ENCODE assay signal across 12 cellular contexts in the genomic region with DNA sequence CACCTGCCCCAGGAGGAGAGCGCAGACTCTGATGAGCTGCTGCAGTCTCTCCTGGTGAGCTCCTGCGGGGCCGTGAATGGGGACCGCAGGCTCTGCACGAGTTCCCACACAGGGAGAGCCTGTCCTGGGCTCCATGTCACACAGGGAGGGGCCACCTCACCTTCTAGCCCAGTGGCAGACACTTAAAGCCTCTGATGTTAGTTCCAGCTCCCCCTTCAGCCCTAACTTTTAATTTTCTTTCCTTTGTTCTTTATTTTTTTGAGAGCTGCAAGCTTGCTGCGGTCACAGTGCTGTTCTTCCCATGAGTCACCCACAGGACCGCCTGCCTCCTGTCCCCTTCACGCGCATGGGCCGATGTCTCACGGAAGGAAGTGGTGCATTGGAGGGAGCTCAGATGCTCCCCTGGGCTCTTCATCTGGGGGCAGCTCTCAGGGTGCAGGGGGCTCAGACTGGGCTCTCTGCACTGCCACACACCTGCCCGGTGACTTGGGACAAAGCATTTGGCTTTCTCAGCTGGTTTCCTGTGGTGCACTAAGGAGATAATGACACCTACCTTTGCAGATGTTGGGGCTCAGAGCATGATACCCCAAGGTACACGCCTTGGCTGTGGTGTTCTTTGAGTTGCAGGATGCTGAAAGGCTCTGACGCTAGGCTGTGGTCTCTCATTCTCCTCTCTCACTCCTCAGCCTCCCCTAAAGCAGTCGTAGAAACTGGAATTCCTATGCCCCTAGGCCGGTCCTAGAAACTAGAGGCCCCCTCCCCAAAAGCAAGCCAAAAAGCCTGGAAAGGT. TPM values are rescaled to one million over a fixed set of nuclear protein-coding genes. Genes with fewer than 3 reads are reported as not detected.
A peak's percentile ranks its signal among the peaks of the same experiment; 100 is the strongest.
DNase-seq lines count a peak whose midpoint lies in the region; ATAC-seq and TF ChIP-seq lines count a peak whose summit lies in the region.
"Had no signal": no experiment of that assay in that cellular context is flagged by ENCODE, and none has a peak within 500 bp of the region (broad histone marks: within the 10 kb centered on the region; RNA-seq: fewer than 3 reads in every experiment).

No MANE protein-coding gene starts in this region.

- no peaks in the 10 kb centered on the region for H3K36me3 ChIP-seq in GM23338 (ENCODE audit: insufficient read depth)

- no peaks in the 10 kb centered on the region for H3K27me3 ChIP-seq in GM23338 (ENCODE audit: insufficient read depth)

- DNase-seq in GM23338 (ENCODE audit: low spot score) (no peak), T-helper 9 cell (peak; percentile 36), NCI-H187 treated with DMSO at 0.1 percent for 48 hours (lab: John Stamatoyannopoulos, UW) (no peak), NCI-H1930 (lab: John Stamatoyannopoulos, UW) (no peak)
- DNase-seq in activated naive CD8-positive, alpha-beta T cell treated with anti-CD3 and anti-CD28 coated beads, Interleukin-2, amount 50 U/mL, for 24 hours = peak; percentile 25
- peak; percentile 21 to 27 for DNase-seq in stimulated activated CD4-positive, alpha-beta T cell treated with anti-CD3 and anti-CD28 coated beads, Interleukin-15, amount 100 ng/mL, for 48 hours (ENCODE audit: low read depth in 2 of 2)
- DNase-seq: amygdala, NCI-H2171, psoas muscle had no signal

- TF ChIP-seq CTCF in GM23338 (conservative IDR thresholded peaks at IDR 0.05; ENCODE audit: low read depth in 2 of 2) = no peak

- ATAC-seq in GM23338 (peak; percentile 62), GM21529 (IDR thresholded peaks at IDR 0.05; ENCODE audit: unreplicated experiment) (no peak), HG03139 (IDR thresholded peaks at IDR 0.05; ENCODE audit: unreplicated experiment) (no peak)
- ATAC-seq in activated naive CD8-positive, alpha-beta T cell treated with anti-CD3 and anti-CD28 coated beads, Interleukin-2, amount 50 U/mL, for 24 hours = peak; percentile 76
- ATAC-seq: psoas muscle had no signal

- no peaks in the 10 kb centered on the region for H3K4me1 ChIP-seq in GM23338 (ENCODE audit: insufficient read depth)
- H3K4me1 ChIP-seq: psoas muscle had no signal

- no peak overlapping the region; the same call in 1 of the 2 replicates for H2AFZ ChIP-seq in GM23338

- H3K79me2 ChIP-seq in GM23338 (replicated peaks; ENCODE audit: insufficient read depth) = no peaks in the 10 kb centered on the region

- no peaks in the 10 kb centered on the region for H3K9me3 Mint-ChIP-seq in GM23338
- no peaks in the 10 kb centered on the region for H3K9me3 Mint-ChIP-seq in activated naive CD8-positive, alpha-beta T cell treated with anti-CD3 and anti-CD28 coated beads, Interleukin-2, amount 50 U/mL, for 24 hours

- H3K4me2 ChIP-seq in GM23338 = no peak overlapping the region
- H3K4me2 ChIP-seq: KMS-11 had no signal

- H3K27ac ChIP-seq in GM23338 (ENCODE audit: low read depth) = no peak overlapping the region
- H3K27ac ChIP-seq: KMS-11, psoas muscle had no signal

- H3K4me3 Mint-ChIP-seq in GM23338 = no peak overlapping the region
- no peak overlapping the region for H3K4me3 Mint-ChIP-seq in activated naive CD8-positive, alpha-beta T cell treated with anti-CD3 and anti-CD28 coated beads, Interleukin-2, amount 50 U/mL, for 24 hours

- H4K20me1 ChIP-seq in GM23338 (replicated peaks; ENCODE audit: insufficient read depth) = no peaks in the 10 kb centered on the region

- H3K4me1 Mint-ChIP-seq in GM23338 = peaks cover 13% of the 10 kb centered on the region; the same call in 2 of the 3 replicates
- peaks cover 14% of the 10 kb centered on the region for H3K4me1 Mint-ChIP-seq in activated naive CD8-positive, alpha-beta T cell treated with anti-CD3 and anti-CD28 coated beads, Interleukin-2, amount 50 U/mL, for 24 hours

- H3K27ac Mint-ChIP-seq in GM23338 = no peak overlapping the region
- H3K27ac Mint-ChIP-seq in activated naive CD8-positive, alpha-beta T cell treated with anti-CD3 and anti-CD28 coated beads, Interleukin-2, amount 50 U/mL, for 24 hours = peak overlapping the region; percentile 35

- H3K27me3 Mint-ChIP-seq in GM23338 (ENCODE audit: insufficient read depth, low read depth, poor library complexity) = peaks cover 2% of the 10 kb centered on the region
- peaks cover 6% of the 10 kb centered on the region for H3K27me3 Mint-ChIP-seq in activated naive CD8-positive, alpha-beta T cell treated with anti-CD3 and anti-CD28 coated beads, Interleukin-2, amount 50 U/mL, for 24 hours

- no peak overlapping the region for H3K4me3 ChIP-seq in GM23338
- H3K4me3 ChIP-seq: psoas muscle had no signal

- H3F3A ChIP-seq in GM23338 (replicated peaks; ENCODE audit: low read depth) = no peaks in the 10 kb centered on the region

- H3K36me3 Mint-ChIP-seq in GM23338 (ENCODE audit: low read depth) = no peaks in the 10 kb centered on the region; the same call in 2 of the 3 replicates
- no peaks in the 10 kb centered on the region for H3K36me3 Mint-ChIP-seq in activated naive CD8-positive, alpha-beta T cell treated with anti-CD3 and anti-CD28 coated beads, Interleukin-2, amount 50 U/mL, for 24 hours (ENCODE audit: low read depth)

- H3K9me2 ChIP-seq in GM23338 (ENCODE audit: insufficient read depth) = no peaks in the 10 kb centered on the region

TF ChIP-seq in GM23338, 12 proteins besides CTCF, POLR2A, EP300 and RAD21 (continues in another document):
- TF ChIP-seq STAT1 (IDR thresholded peaks at IDR 0.05; ENCODE audit: unreplicated experiment) (no peak), POLR2AphosphoS5 (IDR thresholded peaks at IDR 0.05; ENCODE audit: low read depth) (no peak), NANOG (IDR thresholded peaks at IDR 0.05; ENCODE audit: borderline replicate concordance) (no peak), EZH2 (IDR thresholded peaks at IDR 0.05; ENCODE audit: low read depth, unreplicated experiment) (no peak), ZNF114 (CRISPR knock-in tag; IDR thresholded peaks at IDR 0.05) (no peak), ZNF331 (CRISPR knock-in tag; IDR thresholded peaks at IDR 0.05; ENCODE audit: low read depth) (no peak), CREB1 (CRISPR knock-in tag; IDR thresholded peaks at IDR 0.05; ENCODE audit: low read depth) (no peak), JUNB (IDR thresholded peaks at IDR 0.05; ENCODE audit: unreplicated experiment) (no peak)
- TF ChIP-seq, protein P1, sequence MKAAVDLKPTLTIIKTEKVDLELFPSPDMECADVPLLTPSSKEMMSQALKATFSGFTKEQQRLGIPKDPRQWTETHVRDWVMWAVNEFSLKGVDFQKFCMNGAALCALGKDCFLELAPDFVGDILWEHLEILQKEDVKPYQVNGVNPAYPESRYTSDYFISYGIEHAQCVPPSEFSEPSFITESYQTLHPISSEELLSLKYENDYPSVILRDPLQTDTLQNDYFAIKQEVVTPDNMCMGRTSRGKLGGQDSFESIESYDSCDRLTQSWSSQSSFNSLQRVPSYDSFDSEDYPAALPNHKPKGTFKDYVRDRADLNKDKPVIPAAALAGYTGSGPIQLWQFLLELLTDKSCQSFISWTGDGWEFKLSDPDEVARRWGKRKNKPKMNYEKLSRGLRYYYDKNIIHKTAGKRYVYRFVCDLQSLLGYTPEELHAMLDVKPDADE (IDR thresholded peaks at IDR 0.05) = no peak

RNA-seq across cellular contexts. Expression of a gene that starts 37.2 kb away (rescaled TPM):
- total RNA-seq in GM23338 (2014; rRNA removed; shearing (Covaris generic)) = 216 and 225 TPM in 2 replicates
- 38.5 and 42.2 TPM in 2 replicates for polyA plus RNA-seq in GM23338 (2016; fragmentation: Nextera tagmentation; extraction: Ambion mirVana)

Comparison
In these comparisons a context has a peak if more than half of its experiments do, and no peak if none do; other contexts are left out.
1. ATAC-seq: peak in GM23338 (single experiment) and activated naive CD8-positive, alpha-beta T cell treated with anti-CD3 and anti-CD28 coated beads, Interleukin-2, amount 50 U/mL, for 24 hours (single experiment); none in GM21529 (single experiment) and HG03139 (single experiment).
2. DNase-seq: peak in T-helper 9 cell (single experiment), activated naive CD8-positive, alpha-beta T cell treated with anti-CD3 and anti-CD28 coated beads, Interleukin-2, amount 50 U/mL, for 24 hours (single experiment) and stimulated activated CD4-positive, alpha-beta T cell treated with anti-CD3 and anti-CD28 coated beads, Interleukin-15, amount 100 ng/mL, for 48 hours (2 of 2); none in GM23338 (single experiment), NCI-H187 treated with DMSO at 0.1 percent for 48 hours (single experiment) and NCI-H1930 (0 of 2).